In the genomic region with DNA sequence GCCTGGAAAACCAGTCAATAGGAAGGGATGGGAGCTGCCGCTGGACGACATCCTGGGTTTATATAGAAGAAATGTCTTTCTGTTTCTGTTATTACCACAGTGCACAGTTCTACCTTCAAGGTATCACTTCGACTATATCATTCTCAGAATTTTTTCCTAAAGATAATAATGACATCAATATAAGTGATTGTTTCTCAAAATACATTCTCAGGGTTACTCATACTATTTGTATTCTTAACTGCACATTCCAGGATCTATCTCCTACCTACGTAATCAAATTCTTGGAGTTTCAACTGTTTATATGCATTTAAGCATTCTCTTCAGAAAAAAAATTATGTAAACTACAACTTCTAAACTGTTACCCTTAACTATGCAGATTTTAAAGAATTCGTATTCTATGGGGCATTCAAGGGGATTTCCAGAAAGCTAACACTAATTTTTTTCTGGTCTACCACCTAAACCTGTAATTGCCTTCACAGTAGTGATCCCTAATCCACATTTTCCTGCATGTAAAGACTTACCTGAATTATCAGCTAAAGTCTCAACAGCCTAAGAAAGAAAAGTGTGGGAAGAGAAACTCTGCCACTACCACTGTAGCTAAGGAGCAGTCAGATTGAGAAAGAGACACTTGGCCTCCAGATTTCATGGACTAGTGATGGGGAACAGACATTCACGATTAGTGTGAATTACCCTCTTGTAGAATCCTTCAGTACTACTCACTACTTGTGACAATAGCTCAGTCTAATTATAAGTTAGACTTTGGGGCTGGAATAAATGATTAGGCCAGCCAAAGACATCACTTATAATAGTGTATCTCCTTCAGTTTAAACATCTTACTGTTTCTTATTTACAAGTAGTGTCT, we compare ENCODE assay signal across 1 cellular context.
TF ChIP-seq lines count a peak whose summit lies in the region.

A gene with protein sequence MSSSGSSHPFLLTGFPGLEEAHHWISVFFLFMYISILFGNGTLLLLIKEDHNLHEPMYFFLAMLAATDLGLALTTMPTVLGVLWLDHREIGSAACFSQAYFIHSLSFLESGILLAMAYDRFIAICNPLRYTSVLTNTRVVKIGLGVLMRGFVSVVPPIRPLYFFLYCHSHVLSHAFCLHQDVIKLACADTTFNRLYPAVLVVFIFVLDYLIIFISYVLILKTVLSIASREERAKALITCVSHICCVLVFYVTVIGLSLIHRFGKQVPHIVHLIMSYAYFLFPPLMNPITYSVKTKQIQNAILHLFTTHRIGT (minus strand): TSS at position 51 of the 862 bp plus-strand sequence. CDS start 0 bp downstream, at position 51.

TF ChIP-seq in HCT116, 20 proteins besides CTCF, POLR2A, EP300 and RAD21 (continued from another document):
- TF ChIP-seq, protein P1, sequence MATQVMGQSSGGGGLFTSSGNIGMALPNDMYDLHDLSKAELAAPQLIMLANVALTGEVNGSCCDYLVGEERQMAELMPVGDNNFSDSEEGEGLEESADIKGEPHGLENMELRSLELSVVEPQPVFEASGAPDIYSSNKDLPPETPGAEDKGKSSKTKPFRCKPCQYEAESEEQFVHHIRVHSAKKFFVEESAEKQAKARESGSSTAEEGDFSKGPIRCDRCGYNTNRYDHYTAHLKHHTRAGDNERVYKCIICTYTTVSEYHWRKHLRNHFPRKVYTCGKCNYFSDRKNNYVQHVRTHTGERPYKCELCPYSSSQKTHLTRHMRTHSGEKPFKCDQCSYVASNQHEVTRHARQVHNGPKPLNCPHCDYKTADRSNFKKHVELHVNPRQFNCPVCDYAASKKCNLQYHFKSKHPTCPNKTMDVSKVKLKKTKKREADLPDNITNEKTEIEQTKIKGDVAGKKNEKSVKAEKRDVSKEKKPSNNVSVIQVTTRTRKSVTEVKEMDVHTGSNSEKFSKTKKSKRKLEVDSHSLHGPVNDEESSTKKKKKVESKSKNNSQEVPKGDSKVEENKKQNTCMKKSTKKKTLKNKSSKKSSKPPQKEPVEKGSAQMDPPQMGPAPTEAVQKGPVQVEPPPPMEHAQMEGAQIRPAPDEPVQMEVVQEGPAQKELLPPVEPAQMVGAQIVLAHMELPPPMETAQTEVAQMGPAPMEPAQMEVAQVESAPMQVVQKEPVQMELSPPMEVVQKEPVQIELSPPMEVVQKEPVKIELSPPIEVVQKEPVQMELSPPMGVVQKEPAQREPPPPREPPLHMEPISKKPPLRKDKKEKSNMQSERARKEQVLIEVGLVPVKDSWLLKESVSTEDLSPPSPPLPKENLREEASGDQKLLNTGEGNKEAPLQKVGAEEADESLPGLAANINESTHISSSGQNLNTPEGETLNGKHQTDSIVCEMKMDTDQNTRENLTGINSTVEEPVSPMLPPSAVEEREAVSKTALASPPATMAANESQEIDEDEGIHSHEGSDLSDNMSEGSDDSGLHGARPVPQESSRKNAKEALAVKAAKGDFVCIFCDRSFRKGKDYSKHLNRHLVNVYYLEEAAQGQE (IDR thresholded peaks at IDR 0.05; ENCODE audit: low read depth): no peak
- TF ChIP-seq POLR2AphosphoS5 (IDR thresholded peaks at IDR 0.05; ENCODE audit: low read depth, low read length) (no peak), SRF (IDR thresholded peaks at IDR 0.05; ENCODE audit: low read depth) (no peak), SIN3A (IDR thresholded peaks at IDR 0.05; ENCODE audit: low read depth) (no peak), JUND (IDR thresholded peaks at IDR 0.05) (no peak), CEBPB (IDR thresholded peaks at IDR 0.05; ENCODE audit: low read depth) (no peak)
